8 cellular contexts compared by ENCODE assay signal in genomic region chr14:22986508-22987054, GRCh38. TPM values are rescaled to one million over a fixed set of nuclear protein-coding genes. Genes with fewer than 3 reads are reported as not detected.
A peak's percentile ranks its signal among the peaks of the same experiment; 100 is the strongest.
DNase-seq lines count a peak whose midpoint lies in the region; ATAC-seq and TF ChIP-seq lines count a peak whose summit lies in the region.

No MANE protein-coding gene starts in this region.

- peak; percentile 89 for TF ChIP-seq CTCF in DOHH2 (IDR thresholded peaks at IDR 0.05; ENCODE audit: low read depth, low read length, poor library complexity, severe bottlenecking)

- no peaks in the 10 kb centered on the region for H3K9me3 ChIP-seq in DOHH2 (ENCODE audit: control insufficient read depth, insufficient read depth, low read length)

- 0 out of 2 replicates have a peak, but pooled peaks cover 3% of the 10 kb centered on the region for H3K27me3 ChIP-seq in DOHH2 (ENCODE audit: control insufficient read depth, low read length)

- no peaks in the 10 kb centered on the region for H3K9me3 Mint-ChIP-seq in effector memory CD8-positive, alpha-beta T cell

- H3K4me3 Mint-ChIP-seq in effector memory CD8-positive, alpha-beta T cell, result no peak overlapping the region

- H4K20me1 ChIP-seq in DOHH2 (ENCODE audit: control insufficient read depth, insufficient read depth, low read depth, low read length), result no peaks in the 10 kb centered on the region

- H3K4me1 Mint-ChIP-seq in effector memory CD8-positive, alpha-beta T cell (ENCODE audit: low read depth in 2 of 2), result no peaks in the 10 kb centered on the region

- no peak overlapping the region for H3K27ac Mint-ChIP-seq in effector memory CD8-positive, alpha-beta T cell

- peaks cover 21% of the 10 kb centered on the region for H3K4me1 ChIP-seq in DOHH2 (ENCODE audit: control insufficient read depth, low read length)

- H3K27ac ChIP-seq in DOHH2 (ENCODE audit: low read depth, low read length), result no peak overlapping the region

- no peaks in the 10 kb centered on the region for H3K79me2 ChIP-seq in DOHH2 (ENCODE audit: control insufficient read depth, low read length)

- no peak overlapping the region for H3K4me3 ChIP-seq in DOHH2 (ENCODE audit: low read length)

- peak; percentile 72 for ATAC-seq in effector memory CD8-positive, alpha-beta T cell (replicated peaks)
- ATAC-seq in GM21367 (IDR thresholded peaks at IDR 0.05; ENCODE audit: unreplicated experiment), result no peak

- DNase-seq in HuH-7.5 (ENCODE audit: low spot score) (peak; percentile 86), NOMO-1 treated with DMSO at 0.1 percent for 48 hours (lab: John Stamatoyannopoulos, UW; ENCODE audit: unreplicated experiment) (peak; percentile 75), mesenteric fat pad (ENCODE audit: low spot score) (peak; percentile 91)
- DNase-seq in activated CD8-positive, alpha-beta memory T cell treated with anti-CD3 and anti-CD28 coated beads for 1 hour (ENCODE audit: extremely low read depth in 1 of 2, low read depth in 1 of 2), result peak; percentile 79 to 82
- peak; percentile 84 to 88 (median 87) for DNase-seq in effector memory CD8-positive, alpha-beta T cell
- DNase-seq in stimulated activated CD8-positive, alpha-beta memory T cell treated with anti-CD3 and anti-CD28 coated beads, Interleukin-4, amount 100 ng/mL, for 1 hour (ENCODE audit: low read depth in 2 of 2, low spot score in 1 of 2), result peak; percentile 86 to 89

- H3K36me3 Mint-ChIP-seq in effector memory CD8-positive, alpha-beta T cell (ENCODE audit: insufficient read depth), result peaks cover 8% of the 10 kb centered on the region

- no peaks in the 10 kb centered on the region for H3K9me2 ChIP-seq in DOHH2 (replicated peaks; ENCODE audit: control insufficient read depth, low read length)

- H3K4me2 ChIP-seq in DOHH2 (ENCODE audit: low read length), result no peak overlapping the region

- peaks cover 27% of the 10 kb centered on the region for H3K36me3 ChIP-seq in DOHH2 (ENCODE audit: control insufficient read depth, low read length)

- H3F3A ChIP-seq in DOHH2 (ENCODE audit: control insufficient read depth, insufficient read depth), result peaks cover 3% of the 10 kb centered on the region

- no peaks in the 10 kb centered on the region for H3K27me3 Mint-ChIP-seq in effector memory CD8-positive, alpha-beta T cell

RNA-seq across cellular contexts. Expression of gene AJUBA, which starts 4.2 kb away (rescaled TPM):
- total RNA-seq in mesenteric fat pad, result 6.0 TPM

RNA-seq across cellular contexts. Expression of gene C14orf93, which starts 23.4 kb away (rescaled TPM):
- 4.9 TPM for total RNA-seq in mesenteric fat pad

RNA-seq across cellular contexts. Expression of gene HAUS4, which starts 29.7 kb away (rescaled TPM):
- total RNA-seq in mesenteric fat pad, result 20.8 TPM

RNA-seq across cellular contexts. Expression of gene PSMB5, which starts 48.1 kb away (rescaled TPM):
- total RNA-seq in mesenteric fat pad, result 113 TPM

RNA-seq across cellular contexts. Expression of gene PSMB11, which starts 55.4 kb away (rescaled TPM):
- total RNA-seq in mesenteric fat pad, result not detected
